In the genomic region with DNA sequence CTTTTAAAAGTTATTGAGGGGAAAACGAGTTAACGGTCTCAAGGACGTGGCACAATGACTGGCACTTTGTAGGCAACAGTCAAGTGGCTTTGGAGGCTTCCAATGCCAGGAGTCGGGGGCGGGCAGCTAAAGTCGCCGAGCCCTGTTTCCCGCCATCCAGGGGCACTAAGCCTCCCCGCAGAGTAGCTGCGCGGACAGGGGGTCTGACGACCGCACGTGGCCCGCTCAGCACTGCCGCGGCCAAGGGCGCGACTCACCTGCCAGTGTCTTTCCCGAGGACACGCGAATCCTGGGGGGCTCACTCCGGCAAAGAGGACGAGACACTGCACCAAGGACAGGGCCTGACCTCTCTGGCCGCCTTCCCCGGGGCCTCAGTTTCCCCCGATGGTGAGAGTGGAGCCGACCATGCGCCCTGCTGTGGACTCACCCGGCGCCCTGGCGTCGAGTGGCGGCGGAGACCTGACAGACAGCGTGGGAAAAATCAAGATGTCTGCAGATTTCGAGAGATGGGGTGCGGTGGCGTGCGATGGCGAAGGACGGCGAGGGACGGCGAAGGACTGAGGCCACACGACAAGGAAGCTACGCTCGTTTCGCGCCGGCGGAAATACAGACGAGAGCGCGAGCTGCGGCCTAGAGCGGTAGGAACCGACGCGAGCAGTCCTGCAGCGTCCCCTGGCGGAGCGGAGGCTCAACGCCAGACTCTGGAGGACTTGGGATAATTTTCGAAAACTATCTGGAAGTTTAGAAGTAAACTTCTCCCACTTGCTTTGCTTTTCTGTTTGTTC, we compare ENCODE assay signal across 1 cellular context.
TF ChIP-seq lines count a peak whose summit lies in the region.

A gene (minus strand): TSS at position 559 of the 785 bp plus-strand sequence.

TF ChIP-seq in HepG2, 621 proteins besides CTCF, POLR2A, EP300 and RAD21 (continued from another document and continues in another):
- TF ChIP-seq, protein P1, sequence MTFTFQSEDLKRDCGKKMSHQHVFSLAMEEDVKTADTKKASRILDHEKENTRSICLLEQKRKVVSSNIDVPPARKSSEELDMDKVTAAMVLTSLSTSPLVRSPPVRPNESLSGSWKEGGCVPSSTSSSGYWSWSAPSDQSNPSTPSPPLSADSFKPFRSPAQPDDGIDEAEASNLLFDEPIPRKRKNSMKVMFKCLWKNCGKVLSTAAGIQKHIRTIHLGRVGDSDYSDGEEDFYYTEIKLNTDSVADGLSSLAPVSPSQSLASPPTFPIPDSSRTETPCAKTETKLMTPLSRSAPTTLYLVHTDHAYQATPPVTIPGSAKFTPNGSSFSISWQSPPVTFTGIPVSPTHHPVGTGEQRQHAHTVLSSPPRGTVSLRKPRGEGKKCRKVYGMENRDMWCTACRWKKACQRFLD (CRISPR knock-in tag; IDR thresholded peaks at IDR 0.05; ENCODE audit: borderline replicate concordance): peak; percentile 99
- peak; percentile 84 for TF ChIP-seq ZNF180 (CRISPR knock-in tag; IDR thresholded peaks at IDR 0.05; ENCODE audit: borderline replicate concordance, low read depth)
- TF ChIP-seq, protein P2, sequence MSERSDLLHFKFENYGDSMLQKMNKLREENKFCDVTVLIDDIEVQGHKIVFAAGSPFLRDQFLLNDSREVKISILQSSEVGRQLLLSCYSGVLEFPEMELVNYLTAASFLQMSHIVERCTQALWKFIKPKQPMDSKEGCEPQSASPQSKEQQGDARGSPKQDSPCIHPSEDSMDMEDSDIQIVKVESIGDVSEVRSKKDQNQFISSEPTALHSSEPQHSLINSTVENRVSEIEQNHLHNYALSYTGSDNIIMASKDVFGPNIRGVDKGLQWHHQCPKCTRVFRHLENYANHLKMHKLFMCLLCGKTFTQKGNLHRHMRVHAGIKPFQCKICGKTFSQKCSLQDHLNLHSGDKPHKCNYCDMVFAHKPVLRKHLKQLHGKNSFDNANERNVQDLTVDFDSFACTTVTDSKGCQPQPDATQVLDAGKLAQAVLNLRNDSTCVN (CRISPR knock-in tag; IDR thresholded peaks at IDR 0.05; ENCODE audit: borderline replicate concordance): peak; percentile 96
- no peak for TF ChIP-seq LCORL (IDR thresholded peaks at IDR 0.05)
- TF ChIP-seq LCORL (CRISPR knock-in tag; IDR thresholded peaks at IDR 0.05): peak; percentile 97
- peak; percentile 100 for TF ChIP-seq ZNF230 (CRISPR knock-in tag; IDR thresholded peaks at IDR 0.05)
- peak; percentile 100 for TF ChIP-seq MXD4 (CRISPR knock-in tag; IDR thresholded peaks at IDR 0.05)
- TF ChIP-seq ATF7 (IDR thresholded peaks at IDR 0.05): no peak
- TF ChIP-seq ATF7 (CRISPR knock-in tag; IDR thresholded peaks at IDR 0.05): peak; percentile 86; the same call in 1 of the 2 replicates
- peak; percentile 22; the same call in 1 of the 2 replicates for TF ChIP-seq ZNF484 (CRISPR knock-in tag; IDR thresholded peaks at IDR 0.05; ENCODE audit: borderline replicate concordance, low read depth)
- TF ChIP-seq ATF1 (CRISPR knock-in tag; IDR thresholded peaks at IDR 0.05): peak; percentile 93
- peak; percentile 100 for TF ChIP-seq SMAD3 (CRISPR knock-in tag; IDR thresholded peaks at IDR 0.05)
- TF ChIP-seq ZNF235 (CRISPR knock-in tag; IDR thresholded peaks at IDR 0.05; ENCODE audit: borderline replicate concordance): peak; percentile 99
- TF ChIP-seq CC2D1A (CRISPR knock-in tag; IDR thresholded peaks at IDR 0.05): peak; percentile 98; the same call in 1 of the 2 replicates
- peak; percentile 98 for TF ChIP-seq GTF3A (CRISPR knock-in tag; conservative IDR thresholded peaks at IDR 0.05)
- TF ChIP-seq, protein P3, sequence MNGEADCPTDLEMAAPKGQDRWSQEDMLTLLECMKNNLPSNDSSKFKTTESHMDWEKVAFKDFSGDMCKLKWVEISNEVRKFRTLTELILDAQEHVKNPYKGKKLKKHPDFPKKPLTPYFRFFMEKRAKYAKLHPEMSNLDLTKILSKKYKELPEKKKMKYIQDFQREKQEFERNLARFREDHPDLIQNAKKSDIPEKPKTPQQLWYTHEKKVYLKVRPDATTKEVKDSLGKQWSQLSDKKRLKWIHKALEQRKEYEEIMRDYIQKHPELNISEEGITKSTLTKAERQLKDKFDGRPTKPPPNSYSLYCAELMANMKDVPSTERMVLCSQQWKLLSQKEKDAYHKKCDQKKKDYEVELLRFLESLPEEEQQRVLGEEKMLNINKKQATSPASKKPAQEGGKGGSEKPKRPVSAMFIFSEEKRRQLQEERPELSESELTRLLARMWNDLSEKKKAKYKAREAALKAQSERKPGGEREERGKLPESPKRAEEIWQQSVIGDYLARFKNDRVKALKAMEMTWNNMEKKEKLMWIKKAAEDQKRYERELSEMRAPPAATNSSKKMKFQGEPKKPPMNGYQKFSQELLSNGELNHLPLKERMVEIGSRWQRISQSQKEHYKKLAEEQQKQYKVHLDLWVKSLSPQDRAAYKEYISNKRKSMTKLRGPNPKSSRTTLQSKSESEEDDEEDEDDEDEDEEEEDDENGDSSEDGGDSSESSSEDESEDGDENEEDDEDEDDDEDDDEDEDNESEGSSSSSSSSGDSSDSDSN (CRISPR knock-in tag; IDR thresholded peaks at IDR 0.05): peak; percentile 95
- TF ChIP-seq, protein P4, sequence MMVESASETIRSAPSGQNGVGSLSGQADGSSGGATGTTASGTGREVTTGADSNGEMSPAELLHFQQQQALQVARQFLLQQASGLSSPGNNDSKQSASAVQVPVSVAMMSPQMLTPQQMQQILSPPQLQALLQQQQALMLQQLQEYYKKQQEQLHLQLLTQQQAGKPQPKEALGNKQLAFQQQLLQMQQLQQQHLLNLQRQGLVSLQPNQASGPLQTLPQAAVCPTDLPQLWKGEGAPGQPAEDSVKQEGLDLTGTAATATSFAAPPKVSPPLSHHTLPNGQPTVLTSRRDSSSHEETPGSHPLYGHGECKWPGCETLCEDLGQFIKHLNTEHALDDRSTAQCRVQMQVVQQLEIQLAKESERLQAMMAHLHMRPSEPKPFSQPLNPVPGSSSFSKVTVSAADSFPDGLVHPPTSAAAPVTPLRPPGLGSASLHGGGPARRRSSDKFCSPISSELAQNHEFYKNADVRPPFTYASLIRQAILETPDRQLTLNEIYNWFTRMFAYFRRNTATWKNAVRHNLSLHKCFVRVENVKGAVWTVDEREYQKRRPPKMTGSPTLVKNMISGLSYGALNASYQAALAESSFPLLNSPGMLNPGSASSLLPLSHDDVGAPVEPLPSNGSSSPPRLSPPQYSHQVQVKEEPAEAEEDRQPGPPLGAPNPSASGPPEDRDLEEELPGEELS (CRISPR knock-in tag; IDR thresholded peaks at IDR 0.05): peak; percentile 89
- TF ChIP-seq ZSCAN30 (CRISPR knock-in tag; IDR thresholded peaks at IDR 0.05): peak; percentile 98
- TF ChIP-seq ZMYM2 (CRISPR knock-in tag; IDR thresholded peaks at IDR 0.05): peak; percentile 89
- TF ChIP-seq, protein P5, sequence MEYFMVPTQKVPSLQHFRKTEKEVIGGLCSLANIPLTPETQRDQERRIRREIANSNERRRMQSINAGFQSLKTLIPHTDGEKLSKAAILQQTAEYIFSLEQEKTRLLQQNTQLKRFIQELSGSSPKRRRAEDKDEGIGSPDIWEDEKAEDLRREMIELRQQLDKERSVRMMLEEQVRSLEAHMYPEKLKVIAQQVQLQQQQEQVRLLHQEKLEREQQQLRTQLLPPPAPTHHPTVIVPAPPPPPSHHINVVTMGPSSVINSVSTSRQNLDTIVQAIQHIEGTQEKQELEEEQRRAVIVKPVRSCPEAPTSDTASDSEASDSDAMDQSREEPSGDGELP (IDR thresholded peaks at IDR 0.05; ENCODE audit: borderline replicate concordance, low read depth): peak; percentile 63; the same call in 1 of the 2 replicates
- peak; percentile 62 for TF ChIP-seq CHD2 (IDR thresholded peaks at IDR 0.05; ENCODE audit: low read depth, low read length)
- peak; percentile 100 for TF ChIP-seq KDM2A (CRISPR knock-in tag; IDR thresholded peaks at IDR 0.05; ENCODE audit: borderline replicate concordance, low read depth)
- peak; percentile 95 for TF ChIP-seq JARID2 (CRISPR knock-in tag; IDR thresholded peaks at IDR 0.05; ENCODE audit: insufficient replicate concordance)
- 0 out of 2 replicates have a peak, but pooled peaks have one; percentile 87 for TF ChIP-seq ZNF292 (CRISPR knock-in tag; IDR thresholded peaks at IDR 0.05; ENCODE audit: borderline replicate concordance, low read depth)
- no peak for TF ChIP-seq RAD51 (IDR thresholded peaks at IDR 0.05; ENCODE audit: borderline replicate concordance)
- TF ChIP-seq, protein P6, sequence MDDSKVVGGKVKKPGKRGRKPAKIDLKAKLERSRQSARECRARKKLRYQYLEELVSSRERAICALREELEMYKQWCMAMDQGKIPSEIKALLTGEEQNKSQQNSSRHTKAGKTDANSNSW (CRISPR knock-in tag; IDR thresholded peaks at IDR 0.05; ENCODE audit: borderline replicate concordance): peak; percentile 97
- no peak for TF ChIP-seq NFYB (CRISPR knock-in tag; IDR thresholded peaks at IDR 0.05)
- no peak for TF ChIP-seq ZFP36L2 (CRISPR knock-in tag; IDR thresholded peaks at IDR 0.05)
- peak; percentile 28; the same call in 1 of the 2 replicates for TF ChIP-seq ZNF460 (CRISPR knock-in tag; IDR thresholded peaks at IDR 0.05; ENCODE audit: borderline replicate concordance)
- peak; percentile 100 for TF ChIP-seq ELF3 (CRISPR knock-in tag; IDR thresholded peaks at IDR 0.05)
- TF ChIP-seq BHLHE40 (IDR thresholded peaks at IDR 0.05; ENCODE audit: low read length): peak; percentile 73
- peak; percentile 99 for TF ChIP-seq MXI1 (IDR thresholded peaks at IDR 0.05; ENCODE audit: borderline replicate concordance, low read depth, low read length)
- TF ChIP-seq, protein P7, sequence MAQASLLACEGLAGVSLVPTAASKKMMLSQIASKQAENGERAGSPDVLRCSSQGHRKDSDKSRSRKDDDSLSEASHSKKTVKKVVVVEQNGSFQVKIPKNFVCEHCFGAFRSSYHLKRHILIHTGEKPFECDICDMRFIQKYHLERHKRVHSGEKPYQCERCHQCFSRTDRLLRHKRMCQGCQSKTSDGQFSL (CRISPR knock-in tag; IDR thresholded peaks at IDR 0.05): peak; percentile 89; the same call in 1 of the 2 replicates
- peak; percentile 94 for TF ChIP-seq FOXJ3 (CRISPR knock-in tag; IDR thresholded peaks at IDR 0.05; ENCODE audit: borderline replicate concordance)
- TF ChIP-seq DNMT1 (CRISPR knock-in tag; IDR thresholded peaks at IDR 0.05): peak; percentile 100
- peak; percentile 78 for TF ChIP-seq TGIF2 (CRISPR knock-in tag; IDR thresholded peaks at IDR 0.05)
- peak; percentile 92 for TF ChIP-seq ZNF12 (CRISPR knock-in tag; IDR thresholded peaks at IDR 0.05)
- TF ChIP-seq ZFY (CRISPR knock-in tag; IDR thresholded peaks at IDR 0.05): peak; percentile 99
- peak; percentile 99 for TF ChIP-seq RBFOX2 (IDR thresholded peaks at IDR 0.05; ENCODE audit: low read depth, low read length)
- peak; percentile 96 for TF ChIP-seq TP53 (CRISPR knock-in tag; conservative IDR thresholded peaks at IDR 0.05)
- TF ChIP-seq, protein P8, sequence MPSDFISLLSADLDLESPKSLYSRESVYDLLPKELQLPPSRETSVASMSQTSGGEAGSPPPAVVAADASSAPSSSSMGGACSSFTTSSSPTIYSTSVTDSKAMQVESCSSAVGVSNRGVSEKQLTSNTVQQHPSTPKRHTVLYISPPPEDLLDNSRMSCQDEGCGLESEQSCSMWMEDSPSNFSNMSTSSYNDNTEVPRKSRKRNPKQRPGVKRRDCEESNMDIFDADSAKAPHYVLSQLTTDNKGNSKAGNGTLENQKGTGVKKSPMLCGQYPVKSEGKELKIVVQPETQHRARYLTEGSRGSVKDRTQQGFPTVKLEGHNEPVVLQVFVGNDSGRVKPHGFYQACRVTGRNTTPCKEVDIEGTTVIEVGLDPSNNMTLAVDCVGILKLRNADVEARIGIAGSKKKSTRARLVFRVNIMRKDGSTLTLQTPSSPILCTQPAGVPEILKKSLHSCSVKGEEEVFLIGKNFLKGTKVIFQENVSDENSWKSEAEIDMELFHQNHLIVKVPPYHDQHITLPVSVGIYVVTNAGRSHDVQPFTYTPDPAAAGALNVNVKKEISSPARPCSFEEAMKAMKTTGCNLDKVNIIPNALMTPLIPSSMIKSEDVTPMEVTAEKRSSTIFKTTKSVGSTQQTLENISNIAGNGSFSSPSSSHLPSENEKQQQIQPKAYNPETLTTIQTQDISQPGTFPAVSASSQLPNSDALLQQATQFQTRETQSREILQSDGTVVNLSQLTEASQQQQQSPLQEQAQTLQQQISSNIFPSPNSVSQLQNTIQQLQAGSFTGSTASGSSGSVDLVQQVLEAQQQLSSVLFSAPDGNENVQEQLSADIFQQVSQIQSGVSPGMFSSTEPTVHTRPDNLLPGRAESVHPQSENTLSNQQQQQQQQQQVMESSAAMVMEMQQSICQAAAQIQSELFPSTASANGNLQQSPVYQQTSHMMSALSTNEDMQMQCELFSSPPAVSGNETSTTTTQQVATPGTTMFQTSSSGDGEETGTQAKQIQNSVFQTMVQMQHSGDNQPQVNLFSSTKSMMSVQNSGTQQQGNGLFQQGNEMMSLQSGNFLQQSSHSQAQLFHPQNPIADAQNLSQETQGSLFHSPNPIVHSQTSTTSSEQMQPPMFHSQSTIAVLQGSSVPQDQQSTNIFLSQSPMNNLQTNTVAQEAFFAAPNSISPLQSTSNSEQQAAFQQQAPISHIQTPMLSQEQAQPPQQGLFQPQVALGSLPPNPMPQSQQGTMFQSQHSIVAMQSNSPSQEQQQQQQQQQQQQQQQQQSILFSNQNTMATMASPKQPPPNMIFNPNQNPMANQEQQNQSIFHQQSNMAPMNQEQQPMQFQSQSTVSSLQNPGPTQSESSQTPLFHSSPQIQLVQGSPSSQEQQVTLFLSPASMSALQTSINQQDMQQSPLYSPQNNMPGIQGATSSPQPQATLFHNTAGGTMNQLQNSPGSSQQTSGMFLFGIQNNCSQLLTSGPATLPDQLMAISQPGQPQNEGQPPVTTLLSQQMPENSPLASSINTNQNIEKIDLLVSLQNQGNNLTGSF (CRISPR knock-in tag; IDR thresholded peaks at IDR 0.05): peak; percentile 98
- peak; percentile 99 for TF ChIP-seq PHF8 (CRISPR knock-in tag; IDR thresholded peaks at IDR 0.05)
- TF ChIP-seq, protein P9, sequence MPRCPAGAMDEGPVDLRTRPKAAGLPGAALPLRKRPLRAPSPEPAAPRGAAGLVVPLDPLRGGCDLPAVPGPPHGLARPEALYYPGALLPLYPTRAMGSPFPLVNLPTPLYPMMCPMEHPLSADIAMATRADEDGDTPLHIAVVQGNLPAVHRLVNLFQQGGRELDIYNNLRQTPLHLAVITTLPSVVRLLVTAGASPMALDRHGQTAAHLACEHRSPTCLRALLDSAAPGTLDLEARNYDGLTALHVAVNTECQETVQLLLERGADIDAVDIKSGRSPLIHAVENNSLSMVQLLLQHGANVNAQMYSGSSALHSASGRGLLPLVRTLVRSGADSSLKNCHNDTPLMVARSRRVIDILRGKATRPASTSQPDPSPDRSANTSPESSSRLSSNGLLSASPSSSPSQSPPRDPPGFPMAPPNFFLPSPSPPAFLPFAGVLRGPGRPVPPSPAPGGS (CRISPR knock-in tag; IDR thresholded peaks at IDR 0.05): peak; percentile 99
- TF ChIP-seq, protein P10, sequence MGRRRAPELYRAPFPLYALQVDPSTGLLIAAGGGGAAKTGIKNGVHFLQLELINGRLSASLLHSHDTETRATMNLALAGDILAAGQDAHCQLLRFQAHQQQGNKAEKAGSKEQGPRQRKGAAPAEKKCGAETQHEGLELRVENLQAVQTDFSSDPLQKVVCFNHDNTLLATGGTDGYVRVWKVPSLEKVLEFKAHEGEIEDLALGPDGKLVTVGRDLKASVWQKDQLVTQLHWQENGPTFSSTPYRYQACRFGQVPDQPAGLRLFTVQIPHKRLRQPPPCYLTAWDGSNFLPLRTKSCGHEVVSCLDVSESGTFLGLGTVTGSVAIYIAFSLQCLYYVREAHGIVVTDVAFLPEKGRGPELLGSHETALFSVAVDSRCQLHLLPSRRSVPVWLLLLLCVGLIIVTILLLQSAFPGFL (CRISPR knock-in tag; IDR thresholded peaks at IDR 0.05): no peak; the same call in 1 of the 2 replicates
- peak; percentile 96; the same call in 1 of the 2 replicates for TF ChIP-seq ZNF558 (CRISPR knock-in tag; IDR thresholded peaks at IDR 0.05; ENCODE audit: borderline replicate concordance)
